8 cellular contexts compared by ENCODE assay signal in genomic region chr9:93094294-93095204, GRCh38. TPM values are rescaled to one million over a fixed set of nuclear protein-coding genes. Genes with fewer than 3 reads are reported as not detected.
A peak's percentile ranks its signal among the peaks of the same experiment; 100 is the strongest.
DNase-seq lines count a peak whose midpoint lies in the region; ATAC-seq and TF ChIP-seq lines count a peak whose summit lies in the region.

No MANE protein-coding gene starts in this region.

- H3K4me3 Mint-ChIP-seq in activated T-cell treated with anti-CD3 and anti-CD28 coated beads, Interleukin-2, amount 50 U/mL, for 24 hours = peak overlapping the region; percentile 76

- DNase-seq in CD1c-positive myeloid dendritic cell (ENCODE audit: extremely low spot score) (peak; percentile 80), heart right ventricle (peak; percentile 58 to 70), pons (ENCODE audit: low spot score) (peak; percentile 72), NCI-H1694 treated with DMSO at 0.1 percent for 48 hours (lab: John Stamatoyannopoulos, UW) (no peak), COR-L47 (lab: John Stamatoyannopoulos, UW) (no peak), D341Med (ENCODE audit: low spot score) (no peak)
- no peak for DNase-seq in activated T-cell treated with anti-CD3 and anti-CD28 coated beads, Interleukin-2, amount 50 U/mL, for 24 hours

- H3K27me3 ChIP-seq in heart right ventricle = no peaks in the 10 kb centered on the region

- peak; percentile 11 for ATAC-seq in HG03432 (IDR thresholded peaks at IDR 0.05; ENCODE audit: unreplicated experiment)
- peak in 1 of 8 donors; percentile 8 for ATAC-seq in heart right ventricle

- WGBS in heart right ventricle, 2 donors = 52 to 54% methylated on average over 13 of the region's 13 CpGs

- H3K4me1 ChIP-seq in heart right ventricle = peaks cover 18 to 62% (median 56%) of the 10 kb centered on the region in 9 donors

- TF ChIP-seq CTCF in heart right ventricle (IDR thresholded peaks at IDR 0.05) = no peak

- peaks cover 28% of the 10 kb centered on the region for H3K36me3 Mint-ChIP-seq in activated T-cell treated with anti-CD3 and anti-CD28 coated beads, Interleukin-2, amount 50 U/mL, for 24 hours (ENCODE audit: low read depth)

- H3K36me3 ChIP-seq in heart right ventricle = no peaks in the 10 kb centered on the region

- H3K4me3 ChIP-seq in heart right ventricle = peak overlapping the region in 9 of 10 donors; percentile 36 to 73 (median 58)

- H3K9me3 Mint-ChIP-seq in activated T-cell treated with anti-CD3 and anti-CD28 coated beads, Interleukin-2, amount 50 U/mL, for 24 hours = peaks cover 15% of the 10 kb centered on the region

- H3K9me3 ChIP-seq in heart right ventricle = peaks cover 0 to 18% (median 4%) of the 10 kb centered on the region in 11 donors

- H3K4me1 Mint-ChIP-seq in activated T-cell treated with anti-CD3 and anti-CD28 coated beads, Interleukin-2, amount 50 U/mL, for 24 hours (ENCODE audit: low read depth) = peaks cover 81% of the 10 kb centered on the region

- peak overlapping the region; percentile 97 for H3K27ac Mint-ChIP-seq in activated T-cell treated with anti-CD3 and anti-CD28 coated beads, Interleukin-2, amount 50 U/mL, for 24 hours

- intact Hi-C loops in heart right ventricle (cut with DNase I) = loop anchor here in 3 of 10 donors (5.0 to 10.0 kb wide), 3 partner anchors 42 to 358 kb away; partner anchors contain the start of genes FAM120A (in 1 of the 3) and FAM120AOS (in 1 of the 3)

- H3K27me3 Mint-ChIP-seq in activated T-cell treated with anti-CD3 and anti-CD28 coated beads, Interleukin-2, amount 50 U/mL, for 24 hours = no peaks in the 10 kb centered on the region

- H3K27ac ChIP-seq in heart right ventricle = peak overlapping the region; percentile 89 to 99 (median 96)

RNA-seq across cellular contexts. Expression of gene CARD19, which starts 1.5 kb away (rescaled TPM):
- 10 to 100 TPM; 22.3 to 33.7 (median 25.9) TPM for total RNA-seq in heart right ventricle
- polyA plus RNA-seq in heart right ventricle = 10 to 100 TPM; 41.9 to 47.3 TPM

RNA-seq across cellular contexts. Expression of gene SUSD3, which starts 36.0 kb away (rescaled TPM):
- total RNA-seq in heart right ventricle = 1 to 10 TPM in 3 of 10 donors, under 1 TPM in 6, not detected in 1; 0.40 to 2.1 (median 0.79) TPM
- polyA plus RNA-seq in heart right ventricle = under 1 TPM; 0.74 to 0.88 TPM

RNA-seq across cellular contexts. Expression of gene NINJ1, which starts 39.5 kb away (rescaled TPM):
- total RNA-seq in heart right ventricle = 10 to 100 TPM; 35.5 to 77.1 (median 41.3) TPM
- 10 to 100 TPM; 39.8 to 50.3 TPM for polyA plus RNA-seq in heart right ventricle

Comparison
In these comparisons a context has a peak if more than half of its experiments do, and no peak if none do; other contexts are left out.
1. DNase-seq: peak in CD1c-positive myeloid dendritic cell (single experiment), heart right ventricle (2 of 2) and pons (single experiment); none in activated T-cell treated with anti-CD3 and anti-CD28 coated beads, Interleukin-2, amount 50 U/mL, for 24 hours (single experiment), NCI-H1694 treated with DMSO at 0.1 percent for 48 hours (single experiment), COR-L47 (single experiment) and D341Med (single experiment).